28 cellular contexts compared by ENCODE assay signal in the genomic region with DNA sequence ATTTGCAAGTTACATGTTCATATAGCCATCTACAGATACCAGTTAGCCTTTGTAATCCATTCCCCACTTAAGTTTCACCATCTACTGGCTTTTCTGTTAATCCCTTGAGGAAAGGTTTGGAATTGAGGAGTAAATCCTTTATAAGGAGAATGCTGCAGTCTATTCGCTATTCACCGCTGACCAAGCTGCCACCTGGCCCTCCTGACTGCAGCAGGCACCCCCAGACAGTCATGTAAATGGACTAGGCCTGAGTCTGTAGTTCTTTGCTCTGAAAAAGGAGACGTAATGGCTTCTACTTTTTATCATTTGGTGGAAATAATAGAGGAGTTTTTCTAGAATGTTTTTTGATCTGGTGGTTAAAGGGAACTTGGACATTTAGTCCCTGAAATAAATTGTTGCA. TPM values are rescaled to one million over a fixed set of nuclear protein-coding genes. Genes with fewer than 3 reads are reported as not detected.
"Had no signal": no experiment of that assay in that cellular context is flagged by ENCODE, and none has a peak within 500 bp of the region (broad histone marks: within the 10 kb centered on the region; RNA-seq: fewer than 3 reads in every experiment).

No MANE protein-coding gene starts in this region.

- H3K27ac ChIP-seq: adrenal gland had no signal

- DNase-seq: activated CD4-positive, alpha-beta T cell treated with anti-CD3 and anti-CD28 coated beads for 48 hours; activated CD4-positive, alpha-beta T cell treated with anti-CD3 and anti-CD28 coated beads, Interleukin-2, amount 50 U/mL, for 4 hours; activated CD4-positive, CD25-positive, alpha-beta regulatory T cell treated with anti-CD3 and anti-CD28 coated beads, Interleukin-2, amount 50 U/mL, for 72 hours; activated CD8-positive, alpha-beta memory T cell treated with anti-CD3 and anti-CD28 coated beads, Interleukin-2, amount 50 U/mL, for 48 hours; activated CD8-positive, alpha-beta T cell treated with anti-CD3 and anti-CD28 coated beads, Interleukin-2, amount 10 ng/mL, durations not matched to agents 7 days and 5 days; activated effector memory CD4-positive, alpha-beta T cell treated with Interleukin-2 at 50 U/mL for 16 hours; activated naive CD4-positive, alpha-beta T cell; activated naive CD8-positive, alpha-beta T cell treated with anti-CD3 and anti-CD28 coated beads, Interleukin-2, amount 10 ng/mL, durations not matched to agents 7 days and 5 days; activated T-cell treated with anti-CD3 and anti-CD28 coated beads, Interleukin-2, amount 50 U/mL, for 1 hour; adrenal gland; anterior cingulate cortex; Karpas-422; MM.1S; NCI-H1105 treated with DMSO at 0.1 percent for 48 hours; NCI-H1436 treated with DMSO at 0.1 percent for 48 hours; NCI-H187; NCI-H2081 treated with DMSO at 0.1 percent for 48 hours; NCI-H446; NCI-H524; PC-3; SHP77 treated with DMSO at 0.1 percent for 48 hours; T-cell had no signal

- H3K36me3 ChIP-seq: adrenal gland had no signal

- H3K27ac Mint-ChIP-seq: activated CD8-positive, alpha-beta T cell treated with anti-CD3 and anti-CD28 coated beads, Interleukin-2, amount 10 ng/mL, durations not matched to agents 7 days and 5 days; activated naive CD8-positive, alpha-beta T cell treated with anti-CD3 and anti-CD28 coated beads, Interleukin-2, amount 10 ng/mL, durations not matched to agents 7 days and 5 days; T-cell had no signal

- ATAC-seq: activated CD8-positive, alpha-beta T cell treated with anti-CD3 and anti-CD28 coated beads, Interleukin-2, amount 10 ng/mL, durations not matched to agents 7 days and 5 days; K562; PC-3; T-cell had no signal

- H3K4me3 ChIP-seq: adrenal gland, K562 had no signal

- H3K4me3 Mint-ChIP-seq: activated CD8-positive, alpha-beta T cell treated with anti-CD3 and anti-CD28 coated beads, Interleukin-2, amount 10 ng/mL, durations not matched to agents 7 days and 5 days; activated naive CD8-positive, alpha-beta T cell treated with anti-CD3 and anti-CD28 coated beads, Interleukin-2, amount 10 ng/mL, durations not matched to agents 7 days and 5 days had no signal

- H3K36me3 Mint-ChIP-seq: activated naive CD8-positive, alpha-beta T cell treated with anti-CD3 and anti-CD28 coated beads, Interleukin-2, amount 10 ng/mL, durations not matched to agents 7 days and 5 days; T-cell had no signal

- H3K9me3 Mint-ChIP-seq: activated naive CD8-positive, alpha-beta T cell treated with anti-CD3 and anti-CD28 coated beads, Interleukin-2, amount 10 ng/mL, durations not matched to agents 7 days and 5 days; T-cell had no signal

- H3K9me3 ChIP-seq: adrenal gland had no signal

- FAIRE-seq: K562, RCC 7860 had no signal

RNA-seq across cellular contexts. Expression of a gene that starts 3.2 kb away (rescaled TPM):
- total RNA-seq: adrenal gland; cardiac septum; cerebellum; T-helper 2 cell treated with Interferon-gamma antibody and Interleukin-4, amounts not matched to agents 100 ng/mL and 5 ng/mL, for 36 hours had no signal

RNA-seq across cellular contexts. Expression of a gene that starts 28.3 kb away (rescaled TPM):
- total RNA-seq: activated CD8-positive, alpha-beta T cell treated with anti-CD3 and anti-CD28 coated beads, Interleukin-2, amount 10 ng/mL, durations not matched to agents 7 days and 5 days; activated naive CD8-positive, alpha-beta T cell treated with anti-CD3 and anti-CD28 coated beads, Interleukin-2, amount 10 ng/mL, durations not matched to agents 7 days and 5 days; cardiac septum; cerebellum; K562; SK-MEL-5; T-helper 2 cell treated with Interferon-gamma antibody and Interleukin-4, amounts not matched to agents 100 ng/mL and 5 ng/mL, for 36 hours had no signal
- polyA plus RNA-seq: adrenal gland, K562 had no signal
